Comparison of ENCODE assay signal across 30 cellular contexts in genomic region chr14:43411841-43412240, GRCh38.
"Had no signal": no experiment of that assay in that cellular context is flagged by ENCODE, and none has a peak within 500 bp of the region (broad histone marks: within the 10 kb centered on the region; RNA-seq: fewer than 3 reads in every experiment).

No MANE protein-coding gene starts in this region.

- H3K27me3 ChIP-seq: adrenal gland, esophagus squamous epithelium, gastroesophageal sphincter, ovary, sigmoid colon had no signal

- H3K27ac ChIP-seq: adrenal gland, epithelial cell of prostate, esophagus squamous epithelium, gastroesophageal sphincter, ovary, prostate gland, sigmoid colon, thoracic aorta had no signal

- H3K4me3 ChIP-seq: adrenal gland, esophagus squamous epithelium, gastroesophageal sphincter, ovary, prostate gland, sigmoid colon, thoracic aorta had no signal

- H3K9me3 ChIP-seq: adrenal gland, gastroesophageal sphincter, ovary, prostate gland, sigmoid colon, thoracic aorta had no signal

- H3K36me3 ChIP-seq: adrenal gland, esophagus squamous epithelium, gastroesophageal sphincter, ovary, prostate gland, sigmoid colon, thoracic aorta had no signal

- DNase-seq: activated CD4-positive, alpha-beta memory T cell treated with anti-CD3 and anti-CD28 coated beads for 36 hours; activated CD4-positive, alpha-beta T cell treated with anti-CD3 and anti-CD28 coated beads, Interleukin-2, amount 10 ng/mL, durations not matched to agents 24 days and 14 days; activated CD4-positive, CD25-positive, alpha-beta regulatory T cell treated with anti-CD3 and anti-CD28 coated beads, Interleukin-2, amount 50 U/mL, for 72 hours; activated CD8-positive, alpha-beta memory T cell treated with anti-CD3 and anti-CD28 coated beads, Interleukin-2, amount 50 U/mL, for 4 hours; activated effector memory CD4-positive, alpha-beta T cell treated with anti-CD3 and anti-CD28 coated beads, Interleukin-2, amount 50 U/mL, for 16 hours; activated naive CD4-positive, alpha-beta T cell treated with anti-CD3 and anti-CD28 coated beads for 36 hours; activated naive CD8-positive, alpha-beta T cell treated with anti-CD3 and anti-CD28 coated beads for 36 hours; activated T-cell treated with anti-CD3 and anti-CD28 coated beads, Interleukin-2, amount 50 U/mL, for 1 hour; adrenal gland; dermis blood vessel endothelial cell; effector CD4-positive, alpha-beta T cell; esophagus squamous epithelium; hippocampal formation; immature natural killer cell; kidney; left colon; mammary epithelial cell; midbrain; naive thymus-derived CD4-positive, alpha-beta T cell; ovary; retina; sigmoid colon; small intestine; stimulated activated CD4-positive, alpha-beta T cell treated with anti-CD3 and anti-CD28 coated beads, Interleukin-4, amount 100 ng/mL, for 24 hours; T-helper 2 cell; trophoblast cell had no signal

- H3K4me1 ChIP-seq: adrenal gland, esophagus squamous epithelium, gastroesophageal sphincter, prostate gland, sigmoid colon had no signal
